13 cellular contexts compared by ENCODE assay signal in genomic region chr2:28413896-28414290, GRCh38. TPM values are rescaled to one million over a fixed set of nuclear protein-coding genes. Genes with fewer than 3 reads are reported as not detected.
DNase-seq lines count a peak whose midpoint lies in the region; ATAC-seq and TF ChIP-seq lines count a peak whose summit lies in the region.
"Had no signal": no experiment of that assay in that cellular context is flagged by ENCODE, and none has a peak within 500 bp of the region (broad histone marks: within the 10 kb centered on the region; RNA-seq: fewer than 3 reads in every experiment).

No MANE protein-coding gene starts in this region.

- CTCF ChIA-PET in AG04450 (lab: Charles Lee) (interaction anchor here (0.6 to 3.0 kb wide), 4 partner anchors 39 to 731 kb away, joined by 3 to 10 read pairs (median 6); no protein-coding TSS in a partner anchor), Calu3 (lab: Charles Lee) (interaction anchor here (1.6 kb wide), 1 partner anchor 11 kb away, joined by 4 read pairs; no protein-coding TSS in a partner anchor)

- H3K27me3 ChIP-seq in AG04450 (ENCODE audit: control insufficient read depth, insufficient read depth, low read length) = no peaks in the 10 kb centered on the region
- H3K27me3 ChIP-seq: dorsolateral prefrontal cortex, gastroesophageal sphincter had no signal

- TF ChIP-seq CTCF in AG04450 (IDR thresholded peaks at IDR 0.05; ENCODE audit: low read depth, low read length) (no peak), Calu3 (IDR thresholded peaks at IDR 0.05; ENCODE audit: unreplicated experiment) (no peak), astrocyte of the spinal cord (IDR thresholded peaks at IDR 0.05; ENCODE audit: low read depth, low read length) (no peak)

- in situ Hi-C loops in astrocyte of the spinal cord (cut with HindIII; ENCODE audit: low sequenced_read_pairs) = no loop called here

- peak overlapping the region; percentile 51 for H3K27ac Mint-ChIP-seq in Calu3 (ENCODE audit: unreplicated experiment)
- H3K27ac Mint-ChIP-seq: activated naive CD8-positive, alpha-beta T cell had no signal

- no peak overlapping the region for H3K4me3 Mint-ChIP-seq in Calu3 (ENCODE audit: low read depth, unreplicated experiment)
- H3K4me3 Mint-ChIP-seq: activated naive CD8-positive, alpha-beta T cell had no signal

- H3K36me3 Mint-ChIP-seq in Calu3 (ENCODE audit: insufficient read depth, unreplicated experiment) = peaks cover 70% of the 10 kb centered on the region

- DNase-seq in AG04450 (ENCODE audit: low read depth, low spot score) (no peak), Calu3 (no peak), astrocyte of the spinal cord (ENCODE audit: low read depth, low spot score) (peak; percentile 48), myocyte (ENCODE audit: low read depth) (peak; percentile 62), HUDEP-2 (lab: John Stamatoyannopoulos, UW; ENCODE audit: unreplicated experiment in 76 of 76) (no peak), OCI-M2 (lab: John Stamatoyannopoulos, UW; ENCODE audit: unreplicated experiment) (no peak), UCSD-AML1 (lab: John Stamatoyannopoulos, UW; ENCODE audit: unreplicated experiment) (no peak)
- DNase-seq: activated CD4-positive, alpha-beta T cell treated with anti-CD3 and anti-CD28 coated beads, Interleukin-2, amount 50 U/mL, for 48 hours; stimulated activated CD4-positive, alpha-beta T cell treated with anti-CD3 and anti-CD28 coated beads, Interleukin-4, amount 100 ng/mL, for 24 hours had no signal

- no peaks in the 10 kb centered on the region for H3K9me3 ChIP-seq in AG04450 (ENCODE audit: control insufficient read depth, insufficient read depth, low read length)
- H3K9me3 ChIP-seq: gastroesophageal sphincter had no signal

- H3K27ac ChIP-seq in AG04450 (ENCODE audit: low read depth, low read length) = peak overlapping the region; percentile 61

- ATAC-seq in GM21576 (IDR thresholded peaks at IDR 0.05; ENCODE audit: unreplicated experiment) = no peak
- ATAC-seq: gastroesophageal sphincter had no signal

- H3K27me3 Mint-ChIP-seq in Calu3 (ENCODE audit: unreplicated experiment) = no peaks in the 10 kb centered on the region
- H3K27me3 Mint-ChIP-seq: activated naive CD8-positive, alpha-beta T cell had no signal

- intact Hi-C loops in Calu3 (cut with micrococcal nuclease; ENCODE audit: unreplicated experiment) = no loop called here

- BruUV-seq in Calu3 (replicated peaks; lab: Mats Ljungman, UMichigan) = no TSS peak

- H3K9me3 Mint-ChIP-seq in Calu3 (ENCODE audit: low read depth, unreplicated experiment) = no peaks in the 10 kb centered on the region

- POLR2A ChIA-PET in AG04450 (lab: Yijun Ruan, JAX) = no interaction called here

- H3K4me3 ChIP-seq in AG04450 (ENCODE audit: low read depth, low read length) (no peak overlapping the region), astrocyte of the spinal cord (ENCODE audit: low read depth, low read length) (no peak overlapping the region)
- H3K4me3 ChIP-seq: dorsolateral prefrontal cortex had no signal

- peaks cover 5% of the 10 kb centered on the region for H3K4me1 Mint-ChIP-seq in Calu3 (ENCODE audit: low read depth, unreplicated experiment)

RNA-seq across cellular contexts. Expression of gene FOSL2, which starts 21.2 kb away (rescaled TPM):
- 45.3 and 50.3 TPM in 2 replicates for polyA plus RNA-seq in AG04450 (2011; rRNA removed)
- 105 and 117 TPM in 2 replicates for polyA minus RNA-seq in AG04450 (2011; rRNA and poly(A)+ RNA removed)
- total RNA-seq in Calu3 (2022) = 53.7 and 57.3 TPM in 2 replicates
- total RNA-seq in myocyte = 106 and 124 TPM in 2 replicates
- 58.3 TPM for polyA plus RNA-seq in myocyte (2012)

Comparison
In these comparisons a context has a peak if more than half of its experiments do, and no peak if none do; other contexts are left out.
1. DNase-seq: peak in astrocyte of the spinal cord (single experiment) and myocyte (single experiment); none in AG04450 (single experiment), Calu3 (single experiment), HUDEP-2 (0 of 76), OCI-M2 (single experiment) and UCSD-AML1 (single experiment).